9 cellular contexts compared by ENCODE assay signal in genomic region chr13:62357887-62358645, GRCh38.
DNase-seq lines count a peak whose midpoint lies in the region; ATAC-seq and TF ChIP-seq lines count a peak whose summit lies in the region.
"Had no signal": no experiment of that assay in that cellular context is flagged by ENCODE, and none has a peak within 500 bp of the region (broad histone marks: within the 10 kb centered on the region; RNA-seq: fewer than 3 reads in every experiment).

No MANE protein-coding gene starts in this region.

- H3K27ac Mint-ChIP-seq in effector memory CD8-positive, alpha-beta T cell: no peak overlapping the region
- no peak overlapping the region for H3K27ac Mint-ChIP-seq in activated naive CD4-positive, alpha-beta T cell treated with anti-CD3 and anti-CD28 coated beads, Interleukin-2, amount 10 ng/mL, durations not matched to agents 7 days and 5 days
- H3K27ac Mint-ChIP-seq: activated naive CD8-positive, alpha-beta T cell had no signal

- no peaks in the 10 kb centered on the region for H3K9me3 ChIP-seq in cardiac muscle cell (ENCODE audit: low read depth)

- H3K27ac ChIP-seq in cardiac muscle cell: no peak overlapping the region

- no peak overlapping the region for H3K4me3 ChIP-seq in cardiac muscle cell

- intact Hi-C loops in left ventricle myocardium superior (cut with micrococcal nuclease): no loop called here

- DNase-seq in cardiac muscle cell (ENCODE audit: low read depth in 1 of 2, low spot score in 1 of 2) (peak; percentile 56 to 78), left ventricle myocardium superior (no peak), SK-N-DZ (ENCODE audit: low spot score) (peak; percentile 78), iris pigment epithelial cell (ENCODE audit: low read depth) (peak; percentile 54)
- DNase-seq in NK-92 treated with Interleukin-12 subunit alpha and Interleukin-12 subunit beta, amount 100 ng/mL, for 24 hours (lab: John Stamatoyannopoulos, UW): no peak
- DNase-seq in effector memory CD8-positive, alpha-beta T cell: no peak
- DNase-seq in activated naive CD4-positive, alpha-beta T cell treated with anti-CD3 and anti-CD28 coated beads, Interleukin-2, amount 10 ng/mL, durations not matched to agents 7 days and 5 days: no peak

- no peaks in the 10 kb centered on the region for H3K4me1 Mint-ChIP-seq in effector memory CD8-positive, alpha-beta T cell (ENCODE audit: low read depth in 2 of 2)
- no peaks in the 10 kb centered on the region for H3K4me1 Mint-ChIP-seq in activated naive CD4-positive, alpha-beta T cell treated with anti-CD3 and anti-CD28 coated beads, Interleukin-2, amount 10 ng/mL, durations not matched to agents 7 days and 5 days

- no peaks in the 10 kb centered on the region for H3K27me3 ChIP-seq in cardiac muscle cell

- peak; percentile 45 for TF ChIP-seq CTCF in cardiac muscle cell (IDR thresholded peaks at IDR 0.05; ENCODE audit: low read depth, low read length)

- no peak overlapping the region for H3K4me3 Mint-ChIP-seq in effector memory CD8-positive, alpha-beta T cell
- no peak overlapping the region for H3K4me3 Mint-ChIP-seq in activated naive CD4-positive, alpha-beta T cell treated with anti-CD3 and anti-CD28 coated beads, Interleukin-2, amount 10 ng/mL, durations not matched to agents 7 days and 5 days
- H3K4me3 Mint-ChIP-seq: activated naive CD8-positive, alpha-beta T cell had no signal

- no peaks in the 10 kb centered on the region for H3K4me1 ChIP-seq in cardiac muscle cell (ENCODE audit: low read depth)

- ATAC-seq in left ventricle myocardium superior (no peak), HG03558 (IDR thresholded peaks at IDR 0.05; ENCODE audit: extremely low read depth, unreplicated experiment) (peak; percentile 67)
- ATAC-seq in effector memory CD8-positive, alpha-beta T cell (replicated peaks): no peak

- CTCF ChIA-PET in activated naive CD4-positive, alpha-beta T cell treated with anti-CD3 and anti-CD28 coated beads, Interleukin-2, amount 10 ng/mL, durations not matched to agents 7 days and 5 days (lab: Charles Lee): no interaction called here

- no peaks in the 10 kb centered on the region for H3K36me3 Mint-ChIP-seq in effector memory CD8-positive, alpha-beta T cell (ENCODE audit: insufficient read depth)
- H3K36me3 Mint-ChIP-seq in activated naive CD4-positive, alpha-beta T cell treated with anti-CD3 and anti-CD28 coated beads, Interleukin-2, amount 10 ng/mL, durations not matched to agents 7 days and 5 days: no peaks in the 10 kb centered on the region
- H3K36me3 Mint-ChIP-seq: activated naive CD8-positive, alpha-beta T cell had no signal

- H3K36me3 ChIP-seq in cardiac muscle cell: no peaks in the 10 kb centered on the region

- H3K9me3 Mint-ChIP-seq in effector memory CD8-positive, alpha-beta T cell: peaks cover 0 to 3% of the 10 kb centered on the region in 2 donors
- no peaks in the 10 kb centered on the region for H3K9me3 Mint-ChIP-seq in activated naive CD4-positive, alpha-beta T cell treated with anti-CD3 and anti-CD28 coated beads, Interleukin-2, amount 10 ng/mL, durations not matched to agents 7 days and 5 days

- H3K27me3 Mint-ChIP-seq in effector memory CD8-positive, alpha-beta T cell: no peaks in the 10 kb centered on the region
- no peaks in the 10 kb centered on the region for H3K27me3 Mint-ChIP-seq in activated naive CD4-positive, alpha-beta T cell treated with anti-CD3 and anti-CD28 coated beads, Interleukin-2, amount 10 ng/mL, durations not matched to agents 7 days and 5 days
- H3K27me3 Mint-ChIP-seq: activated naive CD8-positive, alpha-beta T cell had no signal

Comparison
In these comparisons a context has a peak if more than half of its experiments do, and no peak if none do; other contexts are left out.
1. DNase-seq: peak in cardiac muscle cell (2 of 2), SK-N-DZ (single experiment) and iris pigment epithelial cell (single experiment); none in left ventricle myocardium superior (single experiment), NK-92 treated with Interleukin-12 subunit alpha and Interleukin-12 subunit beta, amount 100 ng/mL, for 24 hours (single experiment), effector memory CD8-positive, alpha-beta T cell (0 of 3) and activated naive CD4-positive, alpha-beta T cell treated with anti-CD3 and anti-CD28 coated beads, Interleukin-2, amount 10 ng/mL, durations not matched to agents 7 days and 5 days (single experiment).